ENCODE assay signal across 16 cellular contexts in genomic region chrX:7316280-7316679, GRCh38.
"Had no signal": no experiment of that assay in that cellular context is flagged by ENCODE, and none has a peak within 500 bp of the region (broad histone marks: within the 10 kb centered on the region; RNA-seq: fewer than 3 reads in every experiment).

No MANE protein-coding gene starts in this region.

- H3K9me3 ChIP-seq: breast epithelium, esophagus squamous epithelium, transverse colon had no signal

- H3K4me3 ChIP-seq: breast epithelium, dorsolateral prefrontal cortex, esophagus squamous epithelium, transverse colon had no signal

- FAIRE-seq: endometrium, kidney, small intestine had no signal

- H3K4me1 ChIP-seq: breast epithelium, esophagus squamous epithelium, transverse colon had no signal

- H3K36me3 ChIP-seq: breast epithelium, esophagus squamous epithelium, transverse colon had no signal

- ATAC-seq: activated CD8-positive, alpha-beta memory T cell treated with anti-CD3 and anti-CD28 coated beads, Interleukin-2, amount 10 ng/mL, durations not matched to agents 7 days and 5 days; activated T-cell treated with anti-CD3 and anti-CD28 coated beads, Interleukin-2, amount 50 U/mL, for 4 hours; left ventricle myocardium superior had no signal

- H3K27ac ChIP-seq: breast epithelium, dorsolateral prefrontal cortex, esophagus squamous epithelium, transverse colon had no signal

- H3K27me3 ChIP-seq: breast epithelium, dorsolateral prefrontal cortex, esophagus squamous epithelium, transverse colon had no signal

- DNase-seq: activated CD4-positive, alpha-beta T cell treated with anti-CD3 and anti-CD28 coated beads for 1 hour; activated CD4-positive, alpha-beta T cell treated with anti-CD3 and anti-CD28 coated beads, Interleukin-2, amount 50 U/mL, for 48 hours; activated CD8-positive, alpha-beta memory T cell treated with anti-CD3 and anti-CD28 coated beads, Interleukin-2, amount 10 ng/mL, durations not matched to agents 7 days and 5 days; activated effector memory CD4-positive, alpha-beta T cell treated with anti-CD3 and anti-CD28 coated beads, Interleukin-2, amount 50 U/mL, for 16 hours; activated naive CD8-positive, alpha-beta T cell treated with anti-CD3 and anti-CD28 coated beads for 36 hours; activated T-cell treated with anti-CD3 and anti-CD28 coated beads, Interleukin-2, amount 50 U/mL, for 4 hours; anterior cingulate cortex; dorsolateral prefrontal cortex; esophagus squamous epithelium; kidney; left ventricle myocardium superior; small intestine; T1000; transverse colon had no signal
